1 cellular context compared by ENCODE assay signal in genomic region chr11:65013130-65013691, GRCh38.
TF ChIP-seq lines count a peak whose summit lies in the region.

No MANE protein-coding gene starts in this region.

TF ChIP-seq in HCT116, 20 proteins besides CTCF, POLR2A, EP300 and RAD21:
- peak; percentile 43 for TF ChIP-seq YY1 (IDR thresholded peaks at IDR 0.05; ENCODE audit: extremely low read depth, insufficient replicate concordance, low read depth, low read length)
- no peak for TF ChIP-seq REST (IDR thresholded peaks at IDR 0.05; ENCODE audit: low read depth)
- no peak for TF ChIP-seq ZFX (IDR thresholded peaks at IDR 0.05)
- TF ChIP-seq ATF3 (IDR thresholded peaks at IDR 0.05): no peak
- TF ChIP-seq EZH2 (IDR thresholded peaks at IDR 0.05): no peak
- TF ChIP-seq SIN3A (IDR thresholded peaks at IDR 0.05; ENCODE audit: low read depth): no peak; the same call in 1 of the 2 replicates
